In genomic region chr4:38857354-38858096, GRCh38 we compare ENCODE assay signal across 8 cellular contexts. TPM values are rescaled to one million over a fixed set of nuclear protein-coding genes. Genes with fewer than 3 reads are reported as not detected.
DNase-seq lines count a peak whose midpoint lies in the region; ATAC-seq lines count a peak whose summit lies in the region.

No MANE protein-coding gene starts in this region.

- peaks cover 33% of the 10 kb centered on the region for H3K4me1 Mint-ChIP-seq in activated naive CD8-positive, alpha-beta T cell treated with anti-CD3 and anti-CD28 coated beads, Interleukin-2, amount 10 ng/mL, durations not matched to agents 7 days and 5 days

- DNase-seq in NOMO-1 treated with DMSO at 0.1 percent for 48 hours (lab: John Stamatoyannopoulos, UW; ENCODE audit: unreplicated experiment) (peak; percentile 94), iPS-NIHi7 (ENCODE audit: extremely low spot score) (peak; percentile 20), NCI-H2171 (lab: John Stamatoyannopoulos, UW) (no peak), epidermal melanocyte (ENCODE audit: insufficient read length, low spot score) (no peak)
- DNase-seq in activated naive CD8-positive, alpha-beta T cell treated with anti-CD3 and anti-CD28 coated beads, Interleukin-2, amount 10 ng/mL, durations not matched to agents 7 days and 5 days, result no peak
- peak in 2 of 3 donors; percentile 20 to 25 for DNase-seq in stimulated activated CD4-positive, alpha-beta T cell treated with anti-CD3 and anti-CD28 coated beads, TNF-alpha, amount 100 ng/mL, for 48 hours (ENCODE audit: low read depth in 3 of 3)

- H3K9me3 Mint-ChIP-seq in activated naive CD8-positive, alpha-beta T cell treated with anti-CD3 and anti-CD28 coated beads, Interleukin-2, amount 10 ng/mL, durations not matched to agents 7 days and 5 days, result peaks cover 1% of the 10 kb centered on the region

- H3K4me3 Mint-ChIP-seq in activated naive CD8-positive, alpha-beta T cell treated with anti-CD3 and anti-CD28 coated beads, Interleukin-2, amount 10 ng/mL, durations not matched to agents 7 days and 5 days, result peak overlapping the region; percentile 79

- peaks cover 2% of the 10 kb centered on the region for H3K36me3 Mint-ChIP-seq in activated naive CD8-positive, alpha-beta T cell treated with anti-CD3 and anti-CD28 coated beads, Interleukin-2, amount 10 ng/mL, durations not matched to agents 7 days and 5 days

- POLR2A ChIA-PET in activated naive CD8-positive, alpha-beta T cell treated with anti-CD3 and anti-CD28 coated beads, Interleukin-2, amount 10 ng/mL, durations not matched to agents 7 days and 5 days (lab: Charles Lee), result interaction anchor here (1.3 kb wide), 1 partner anchor 52 kb away, joined by 5 read pairs; no protein-coding TSS in a partner anchor

- no peaks in the 10 kb centered on the region for H3K27me3 Mint-ChIP-seq in activated naive CD8-positive, alpha-beta T cell treated with anti-CD3 and anti-CD28 coated beads, Interleukin-2, amount 10 ng/mL, durations not matched to agents 7 days and 5 days

- ATAC-seq in GM18502 (IDR thresholded peaks at IDR 0.05; ENCODE audit: poor library complexity, unreplicated experiment) (peak; percentile 61), HG02763 (IDR thresholded peaks at IDR 0.05; ENCODE audit: unreplicated experiment) (peak; percentile 57)
- peak; percentile 25 for ATAC-seq in activated naive CD8-positive, alpha-beta T cell treated with anti-CD3 and anti-CD28 coated beads, Interleukin-2, amount 10 ng/mL, durations not matched to agents 7 days and 5 days (ENCODE audit: low read depth)

- H3K27ac Mint-ChIP-seq in activated naive CD8-positive, alpha-beta T cell treated with anti-CD3 and anti-CD28 coated beads, Interleukin-2, amount 10 ng/mL, durations not matched to agents 7 days and 5 days, result peak overlapping the region; percentile 91

RNA-seq across cellular contexts. Expression of gene TLR6, which starts 0.9 kb away (rescaled TPM):
- total RNA-seq in activated naive CD8-positive, alpha-beta T cell treated with anti-CD3 and anti-CD28 coated beads, Interleukin-2, amount 10 ng/mL, durations not matched to agents 7 days and 5 days, result 1 to 10 TPM; 4.8 to 5.9 TPM

RNA-seq across cellular contexts. Expression of gene FAM114A1, which starts 10.1 kb away (rescaled TPM):
- total RNA-seq in activated naive CD8-positive, alpha-beta T cell treated with anti-CD3 and anti-CD28 coated beads, Interleukin-2, amount 10 ng/mL, durations not matched to agents 7 days and 5 days, result under 1 TPM; 0.33 to 0.34 TPM

RNA-seq across cellular contexts. Expression of gene TLR1, which starts 52.9 kb away (rescaled TPM):
- 10 to 100 TPM; 14.9 to 17.2 TPM for total RNA-seq in activated naive CD8-positive, alpha-beta T cell treated with anti-CD3 and anti-CD28 coated beads, Interleukin-2, amount 10 ng/mL, durations not matched to agents 7 days and 5 days

Comparison
In these comparisons a context has a peak if more than half of its experiments do, and no peak if none do; other contexts are left out.
1. DNase-seq: peak in NOMO-1 treated with DMSO at 0.1 percent for 48 hours (single experiment), iPS-NIHi7 (single experiment) and stimulated activated CD4-positive, alpha-beta T cell treated with anti-CD3 and anti-CD28 coated beads, TNF-alpha, amount 100 ng/mL, for 48 hours (2 of 3); none in activated naive CD8-positive, alpha-beta T cell treated with anti-CD3 and anti-CD28 coated beads, Interleukin-2, amount 10 ng/mL, durations not matched to agents 7 days and 5 days (single experiment), NCI-H2171 (single experiment) and epidermal melanocyte (single experiment).
2. Peak in every context shown above with its lines, with median percentiles within 50 percentile points of each other: ATAC-seq.